8 cellular contexts compared by ENCODE assay signal in genomic region chr20:44650777-44651493, GRCh38. TPM values are rescaled to one million over a fixed set of nuclear protein-coding genes. Genes with fewer than 3 reads are reported as not detected.
DNase-seq lines count a peak whose midpoint lies in the region; ATAC-seq, FAIRE-seq and TF ChIP-seq lines count a peak whose summit lies in the region.

No MANE protein-coding gene starts in this region.

- peak; percentile 55 for ATAC-seq in activated CD4-positive, alpha-beta T cell treated with anti-CD3 and anti-CD28 coated beads for 36 hours
- ATAC-seq in HG03378 (IDR thresholded peaks at IDR 0.05; ENCODE audit: unreplicated experiment) (no peak), HG03521 (IDR thresholded peaks at IDR 0.05; ENCODE audit: unreplicated experiment) (no peak)

- H3K9me3 ChIP-seq in HAP-1 (no peaks in the 10 kb centered on the region; the same call in 1 of the 2 replicates), endothelial cell of umbilical vein (replicated peaks; ENCODE audit: control insufficient read depth, insufficient read depth, low read length) (no peaks in the 10 kb centered on the region)

- H3K4me3 Mint-ChIP-seq in activated CD4-positive, alpha-beta T cell treated with anti-CD3 and anti-CD28 coated beads for 36 hours = peak overlapping the region; percentile 78
- H3K4me3 Mint-ChIP-seq in neural crest cell = peak overlapping the region; percentile 62

- FAIRE-seq in endothelial cell of umbilical vein (lab: Jason Lieb, UNC) = no peak

- dilution Hi-C loops in endothelial cell of umbilical vein (cut with MboI; ENCODE audit: extremely low pct_ligation_motif_present, low sequenced_read_pairs) = no loop called here

- H3K36me3 Mint-ChIP-seq in activated CD4-positive, alpha-beta T cell treated with anti-CD3 and anti-CD28 coated beads for 36 hours (ENCODE audit: low read depth) = peaks cover 3% of the 10 kb centered on the region
- H3K36me3 Mint-ChIP-seq in neural crest cell (ENCODE audit: low read depth) = no peaks in the 10 kb centered on the region

- H3K36me3 ChIP-seq in HAP-1 (replicated peaks) (no peaks in the 10 kb centered on the region), endothelial cell of umbilical vein (ENCODE audit: control insufficient read depth in 2 of 2, extremely low read depth in 1 of 2, insufficient read depth in 2 of 2, low read length in 2 of 2) (no peaks in the 10 kb centered on the region)

- peak overlapping the region; percentile 40 for H3K9ac ChIP-seq in endothelial cell of umbilical vein (replicated peaks; ENCODE audit: extremely low read depth, insufficient read depth, low read length)

- peak overlapping the region; percentile 5 for H2AFZ ChIP-seq in endothelial cell of umbilical vein (ENCODE audit: low read depth, low read length)

- peak overlapping the region; percentile 87 for H3K27ac Mint-ChIP-seq in activated CD4-positive, alpha-beta T cell treated with anti-CD3 and anti-CD28 coated beads for 36 hours
- no peak overlapping the region for H3K27ac Mint-ChIP-seq in neural crest cell (ENCODE audit: unreplicated experiment)

- in situ Hi-C loops in HAP-1 (cut with MboI; ENCODE audit: low sequenced_read_pairs) = no loop called here

- BruUV-seq in endothelial cell of umbilical vein (replicated peaks; lab: Mats Ljungman, UMichigan) = TSS peak; percentile 17

- H3K27me3 ChIP-seq in HAP-1 (ENCODE audit: low read depth) = no peaks in the 10 kb centered on the region
- H3K27me3 ChIP-seq in endothelial cell of umbilical vein (ENCODE audit: control insufficient read depth in 2 of 2, insufficient read depth in 2 of 2, low read length in 2 of 2) = peaks cover 11 to 19% of the 10 kb centered on the region in 2 experiments

- CTCF ChIA-PET in activated CD4-positive, alpha-beta T cell treated with anti-CD3 and anti-CD28 coated beads for 36 hours (lab: Charles Lee) = interaction anchor here (0.6 to 3.3 kb wide), 5 partner anchors 13 to 440 kb away, joined by 3 to 20 read pairs (median 3); partner anchors contain the start of gene OSER1
- CTCF ChIA-PET in endothelial cell of umbilical vein (lab: Charles Lee) = interaction anchor here (4.1 kb wide), 1 partner anchor 33 kb away, joined by 38 read pairs; no protein-coding TSS in a partner anchor

- TF ChIP-seq POLR2A in endothelial cell of umbilical vein (IDR thresholded peaks at IDR 0.05; ENCODE audit: low read depth, low read length) = no peak

- peaks cover 2% of the 10 kb centered on the region for H3K9me3 Mint-ChIP-seq in activated CD4-positive, alpha-beta T cell treated with anti-CD3 and anti-CD28 coated beads for 36 hours (ENCODE audit: low read depth)
- H3K9me3 Mint-ChIP-seq in neural crest cell = no peaks in the 10 kb centered on the region

- POLR2A ChIA-PET in activated CD4-positive, alpha-beta T cell treated with anti-CD3 and anti-CD28 coated beads for 36 hours (lab: Charles Lee) = no interaction called here
- POLR2A ChIA-PET in endothelial cell of umbilical vein (lab: Charles Lee) = no interaction called here

- intact Hi-C loops in activated CD4-positive, alpha-beta T cell treated with anti-CD3 and anti-CD28 coated beads for 36 hours (cut with DNase I, micrococcal nuclease) = loop anchor here in 1 of 2 experiments (1.0 to 5.0 kb wide), 4 partner anchors 129 to 440 kb away; partner anchors contain the start of genes FITM2, OSER1, SERINC3 and TTPAL
- intact Hi-C loops in endothelial cell of umbilical vein (cut with micrococcal nuclease) = loop anchor here (1.0 to 5.0 kb wide), 3 partner anchors 8 to 39 kb away; no protein-coding TSS in a partner anchor

- H3K27ac ChIP-seq in endothelial cell of umbilical vein (ENCODE audit: insufficient read depth, low read depth, low read length) = no peak overlapping the region

- peaks cover 5% of the 10 kb centered on the region for H3K4me1 ChIP-seq in HAP-1
- H3K4me1 ChIP-seq in endothelial cell of umbilical vein (ENCODE audit: control insufficient read depth, extremely low read depth, insufficient read depth, low read length) = peaks cover 17% of the 10 kb centered on the region

- peak overlapping the region; percentile 10 for H3K4me2 ChIP-seq in endothelial cell of umbilical vein (ENCODE audit: insufficient read depth, low read length)

- H3K79me2 ChIP-seq in endothelial cell of umbilical vein (ENCODE audit: control insufficient read depth, insufficient read depth, low read length) = no peaks in the 10 kb centered on the region

- TF ChIP-seq CTCF in endothelial cell of umbilical vein (IDR thresholded peaks at IDR 0.05; ENCODE audit: extremely low read depth in 1 of 2, insufficient read depth in 1 of 2, low read depth in 1 of 2, low read length in 2 of 2) = no peak
- TF ChIP-seq CTCF in neural crest cell (conservative IDR thresholded peaks at IDR 0.05) = no peak

- no peaks in the 10 kb centered on the region for H3K27me3 Mint-ChIP-seq in activated CD4-positive, alpha-beta T cell treated with anti-CD3 and anti-CD28 coated beads for 36 hours
- peaks cover 38% of the 10 kb centered on the region for H3K27me3 Mint-ChIP-seq in neural crest cell (ENCODE audit: low read depth)

- no peaks in the 10 kb centered on the region for H4K20me1 ChIP-seq in endothelial cell of umbilical vein (replicated peaks; ENCODE audit: control insufficient read depth, extremely low read depth, insufficient read depth, low read length)

- peaks cover 59% of the 10 kb centered on the region for H3K4me1 Mint-ChIP-seq in activated CD4-positive, alpha-beta T cell treated with anti-CD3 and anti-CD28 coated beads for 36 hours
- H3K4me1 Mint-ChIP-seq in neural crest cell = peaks cover 23% of the 10 kb centered on the region

- DNase-seq in HAP-1 (ENCODE audit: low spot score in 2 of 2) (peak in 1 of 2 experiments; percentile 23), endothelial cell of umbilical vein (ENCODE audit: low read depth, low spot score) (peak; percentile 18), neural crest cell (ENCODE audit: low read depth, low spot score) (no peak), kidney glomerular epithelial cell (lab: John Stamatoyannopoulos, UW) (no peak), NCI-H2029 (lab: John Stamatoyannopoulos, UW) (no peak)
- DNase-seq in activated CD4-positive, alpha-beta T cell treated with anti-CD3 and anti-CD28 coated beads for 36 hours = peak; percentile 69

- H3K4me3 ChIP-seq in HAP-1 (peak overlapping the region; percentile 57), endothelial cell of umbilical vein (replicated peaks in 1 of 3; ENCODE audit: insufficient read depth in 1 of 3, low read depth in 1 of 3, low read length in 3 of 3) (peak overlapping the region; percentile 18 to 51 (median 19))

- H3K9me1 ChIP-seq in endothelial cell of umbilical vein (replicated peaks; ENCODE audit: control insufficient read depth, extremely low read depth, insufficient read depth, low read length) = no peaks in the 10 kb centered on the region

TF ChIP-seq in endothelial cell of umbilical vein, 7 proteins besides CTCF, POLR2A, EP300 and RAD21:
- TF ChIP-seq EZH2 (IDR thresholded peaks at IDR 0.05; ENCODE audit: borderline replicate concordance, low read depth, low read length, severe bottlenecking) (no peak), FOS (IDR thresholded peaks at IDR 0.05; ENCODE audit: borderline replicate concordance, insufficient read depth, low read length) (no peak), POLR2AphosphoS5 (IDR thresholded peaks at IDR 0.05; ENCODE audit: insufficient read depth, low read depth, low read length) (no peak), MYC (IDR thresholded peaks at IDR 0.05; ENCODE audit: low read depth, low read length) (no peak), GATA2 (IDR thresholded peaks at IDR 0.05; ENCODE audit: insufficient read depth, insufficient read length, low read depth, low read length) (no peak), JUN (IDR thresholded peaks at IDR 0.05; ENCODE audit: borderline replicate concordance, insufficient read depth, insufficient read length, low read depth) (no peak), MAX (IDR thresholded peaks at IDR 0.05; ENCODE audit: insufficient read depth, insufficient read length) (no peak)

RNA-seq across cellular contexts. Expression of gene ADA, which starts 0.6 kb away (rescaled TPM):
- total RNA-seq in activated CD4-positive, alpha-beta T cell treated with anti-CD3 and anti-CD28 coated beads for 36 hours = 10 to 100 TPM; 33.8 to 37.8 TPM
- 26.3 and 33.2 TPM in 2 replicates for total RNA-seq in endothelial cell of umbilical vein
- polyA plus RNA-seq in endothelial cell of umbilical vein = 29.8 and 33.1 TPM in 2 replicates
- 25.8 and 29.4 TPM in 2 replicates for polyA plus RNA-seq in endothelial cell of umbilical vein (2011; cell fraction: cytosol; rRNA removed)
- 49.2 and 50.3 TPM in 2 replicates for polyA plus RNA-seq in endothelial cell of umbilical vein (2011; cell fraction: nucleus; rRNA removed)
- 23.0 and 30.6 TPM in 2 replicates for polyA plus RNA-seq in endothelial cell of umbilical vein (2012)
- 23.0 and 24.0 TPM in 2 replicates for polyA minus RNA-seq in endothelial cell of umbilical vein
- 9.2 TPM for polyA minus RNA-seq in endothelial cell of umbilical vein (2011; cell fraction: cytosol; rRNA and poly(A)+ RNA removed)
- polyA minus RNA-seq in endothelial cell of umbilical vein (2011; cell fraction: nucleus; rRNA and poly(A)+ RNA removed) = 9.7 and 13.6 TPM in 2 replicates
- 8.2 and 9.0 TPM in 2 replicates for total RNA-seq in neural crest cell

Comparison
In these comparisons a context has a peak if more than half of its experiments do, and no peak if none do; other contexts are left out.
1. DNase-seq: peak in activated CD4-positive, alpha-beta T cell treated with anti-CD3 and anti-CD28 coated beads for 36 hours (single experiment) and endothelial cell of umbilical vein (single experiment); none in neural crest cell (single experiment), kidney glomerular epithelial cell (single experiment) and NCI-H2029 (single experiment).